In genomic region chr1:238558746-238559145, GRCh38 we compare ENCODE assay signal across 11 cellular contexts.
"Had no signal": no experiment of that assay in that cellular context is flagged by ENCODE, and none has a peak within 500 bp of the region (broad histone marks: within the 10 kb centered on the region; RNA-seq: fewer than 3 reads in every experiment).

No MANE protein-coding gene starts in this region.

- H3K27me3 Mint-ChIP-seq: IgD-negative memory B cell had no signal

- H3K4me1 ChIP-seq: HAP-1 had no signal

- DNase-seq: GOT3, H7, Karpas-422, KBM-7 had no signal

- ATAC-seq: HCT116, HepG2 had no signal

- H3K27ac Mint-ChIP-seq: IgD-negative memory B cell had no signal

- FAIRE-seq: HepG2 had no signal

- H3K9ac ChIP-seq: GM23248, KMS-11 had no signal

- H3K4me3 Mint-ChIP-seq: IgD-negative memory B cell had no signal

- H3K9me3 ChIP-seq: HAP-1 had no signal

- H3K36me3 ChIP-seq: HAP-1 had no signal

- H3K4me3 ChIP-seq: GM23248, HAP-1 had no signal

- H3K36me3 Mint-ChIP-seq: IgD-negative memory B cell had no signal

- H2AFZ ChIP-seq: GM23248 had no signal

- H3K4me2 ChIP-seq: KMS-11 had no signal

- H3K4me1 Mint-ChIP-seq: IgD-negative memory B cell had no signal

- H3K27ac ChIP-seq: GM23248, HL-60, KMS-11 had no signal
